Comparison of ENCODE assay signal across 8 cellular contexts in the genomic region with DNA sequence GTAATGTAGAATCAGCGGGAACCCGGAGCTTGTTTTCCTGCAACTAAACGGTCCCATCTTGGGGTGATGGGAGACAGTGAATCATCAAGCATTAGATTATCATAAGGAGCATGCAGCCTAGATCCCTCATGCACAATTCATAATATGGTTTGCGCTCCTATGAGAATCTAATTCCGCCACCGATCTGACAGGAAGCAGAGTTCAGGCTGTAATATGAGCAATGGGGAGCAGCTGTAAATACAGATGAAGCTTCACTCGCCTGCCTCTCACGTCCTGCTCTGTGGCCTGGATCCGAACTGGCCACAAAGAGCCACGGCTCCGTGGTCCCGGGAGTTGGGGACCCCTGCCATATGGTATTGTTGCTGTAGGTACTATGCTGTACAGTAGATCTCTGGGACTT. TPM values are rescaled to one million over a fixed set of nuclear protein-coding genes. Genes with fewer than 3 reads are reported as not detected.
DNase-seq lines count a peak whose midpoint lies in the region; ATAC-seq and TF ChIP-seq lines count a peak whose summit lies in the region.

No MANE protein-coding gene starts in this region.

- no peaks in the 10 kb centered on the region for H3K4me1 Mint-ChIP-seq in progenitor cell of endocrine pancreas (ENCODE audit: low read depth)

- H3K4me3 ChIP-seq in BE2C (ENCODE audit: low read depth, low read length): no peak overlapping the region

- H3K27me3 Mint-ChIP-seq in progenitor cell of endocrine pancreas: peaks cover 5% of the 10 kb centered on the region

- TF ChIP-seq CTCF in BE2C (IDR thresholded peaks at IDR 0.05; ENCODE audit: low read depth, low read length) (no peak), progenitor cell of endocrine pancreas (IDR thresholded peaks at IDR 0.05; ENCODE audit: unreplicated experiment) (no peak)

- no peak overlapping the region for H3K27ac Mint-ChIP-seq in progenitor cell of endocrine pancreas

- H3K27ac ChIP-seq in caudate nucleus (ENCODE audit: low read depth, low read length): peak overlapping the region; percentile 21

- DNase-seq in KBM-7 (peak; percentile 51), caudate nucleus (lab: John Stamatoyannopoulos, UW) (peak in 1 of 61 donors; percentile 12), pons (ENCODE audit: low spot score) (peak; percentile 42), BE2C (no peak), progenitor cell of endocrine pancreas (ENCODE audit: low spot score, unreplicated experiment) (no peak), iPS-NIHi7 (ENCODE audit: extremely low spot score) (no peak), mucosa of gallbladder (ENCODE audit: low spot score) (no peak)

- H3K4me3 Mint-ChIP-seq in progenitor cell of endocrine pancreas (ENCODE audit: low read depth): no peak overlapping the region

- no peaks in the 10 kb centered on the region for H3K36me3 ChIP-seq in BE2C

- ATAC-seq in GM18909 (IDR thresholded peaks at IDR 0.05; ENCODE audit: poor library complexity, unreplicated experiment): peak; percentile 45

- no peaks in the 10 kb centered on the region for H3K9me3 ChIP-seq in BE2C

- H3K9me3 Mint-ChIP-seq in progenitor cell of endocrine pancreas (ENCODE audit: low read depth): peaks cover 6% of the 10 kb centered on the region

- in situ Hi-C loops in KBM-7 (cut with MboI; ENCODE audit: low pct_unique_long_range_greater_than_20kb, low sequenced_read_pairs): no loop called here

- no peaks in the 10 kb centered on the region for H3K27me3 ChIP-seq in BE2C

- H3K4me1 ChIP-seq in BE2C: no peaks in the 10 kb centered on the region

- H3K36me3 Mint-ChIP-seq in progenitor cell of endocrine pancreas (ENCODE audit: insufficient read depth): no peaks in the 10 kb centered on the region

RNA-seq across cellular contexts. Expression of a gene that starts 1.6 kb away (rescaled TPM):
- polyA plus RNA-seq in BE2C (2012; ENCODE audit: insufficient read depth, insufficient read length, low read depth): not detected
- total RNA-seq in progenitor cell of endocrine pancreas: not detected in 2 replicates
- total RNA-seq in mucosa of gallbladder: 22.7 TPM

RNA-seq across cellular contexts. Expression of a gene that starts 31.0 kb away (rescaled TPM):
- polyA plus RNA-seq in BE2C (2012; ENCODE audit: insufficient read depth, insufficient read length, low read depth): not detected
- total RNA-seq in progenitor cell of endocrine pancreas (not detected in 2 replicates), mucosa of gallbladder (4.4 TPM)

Comparison
In these comparisons a context has a peak if more than half of its experiments do, and no peak if none do; other contexts are left out.
1. DNase-seq: peak in KBM-7 (single experiment) and pons (single experiment); none in BE2C (single experiment), progenitor cell of endocrine pancreas (single experiment), iPS-NIHi7 (single experiment) and mucosa of gallbladder (single experiment).
2. RNA of a gene that starts 1.6 kb away (total RNA-seq): 22.7 TPM in mucosa of gallbladder (single experiment); not detected in progenitor cell of endocrine pancreas; every median in the first group is over 10 times any median in the second.